Comparison of ENCODE assay signal across 8 cellular contexts in genomic region chr1:110412576-110412975, GRCh38. TPM values are rescaled to one million over a fixed set of nuclear protein-coding genes. Genes with fewer than 3 reads are reported as not detected.
A peak's percentile ranks its signal among the peaks of the same experiment; 100 is the strongest.
DNase-seq lines count a peak whose midpoint lies in the region; ATAC-seq and TF ChIP-seq lines count a peak whose summit lies in the region.

No MANE protein-coding gene starts in this region.

- TF ChIP-seq CTCF in HEK293 (tag by site-specific recombination; IDR thresholded peaks at IDR 0.05) = peak; percentile 66
- TF ChIP-seq CTCF in endodermal cell (conservative IDR thresholded peaks at IDR 0.05) = peak; percentile 95

- WGBS in endodermal cell (ENCODE audit: insufficient coverage in 1 of 2, insufficient read length in 1 of 2), 2 experiments = 44 to 57% methylated on average over 2 to 4 of the region's 4 CpGs

- DNase-seq in COLO668 (lab: John Stamatoyannopoulos, UW; ENCODE audit: unreplicated experiment) (peak; percentile 76), NCI-H82 (lab: John Stamatoyannopoulos, UW) (peak; percentile 87), endodermal cell (peak; percentile 95), middle frontal gyrus (ENCODE audit: extremely low spot score, low spot score) (peak; percentile 27)
- peak; percentile 70 for DNase-seq in activated CD8-positive, alpha-beta T cell treated with anti-CD3 and anti-CD28 coated beads, Interleukin-2, amount 10 ng/mL, durations not matched to agents 7 days and 5 days
- peak; percentile 18 to 28 for DNase-seq in stimulated activated CD8-positive, alpha-beta memory T cell treated with anti-CD3 and anti-CD28 coated beads, Interleukin-4, amount 100 ng/mL, for 4 hours (ENCODE audit: low read depth in 2 of 2, low spot score in 1 of 2)

- peaks cover 16% of the 10 kb centered on the region for H3K4me1 Mint-ChIP-seq in activated CD8-positive, alpha-beta T cell treated with anti-CD3 and anti-CD28 coated beads, Interleukin-2, amount 10 ng/mL, durations not matched to agents 7 days and 5 days (ENCODE audit: low read depth)
- H3K4me1 Mint-ChIP-seq in endodermal cell = peaks cover 22% of the 10 kb centered on the region

- H3K36me3 Mint-ChIP-seq in activated CD8-positive, alpha-beta T cell treated with anti-CD3 and anti-CD28 coated beads, Interleukin-2, amount 10 ng/mL, durations not matched to agents 7 days and 5 days (ENCODE audit: low read depth) = peaks cover under 1% of the 10 kb centered on the region
- H3K36me3 Mint-ChIP-seq in endodermal cell (ENCODE audit: low read depth) = no peaks in the 10 kb centered on the region

- no peak overlapping the region for H3K27ac Mint-ChIP-seq in activated CD8-positive, alpha-beta T cell treated with anti-CD3 and anti-CD28 coated beads, Interleukin-2, amount 10 ng/mL, durations not matched to agents 7 days and 5 days
- peak overlapping the region; percentile 19 for H3K27ac Mint-ChIP-seq in endodermal cell

- H3K27me3 Mint-ChIP-seq in activated CD8-positive, alpha-beta T cell treated with anti-CD3 and anti-CD28 coated beads, Interleukin-2, amount 10 ng/mL, durations not matched to agents 7 days and 5 days (ENCODE audit: low read depth) = no peaks in the 10 kb centered on the region
- H3K27me3 Mint-ChIP-seq in endodermal cell (ENCODE audit: insufficient read depth) = no peaks in the 10 kb centered on the region

- CTCF ChIA-PET in HEK293 (lab: Yijun Ruan, JAX) = interaction anchor here (0.6 to 11.5 kb wide), 28 partner anchors 9 to 244 kb away, joined by 3 to 305 read pairs (median 4); partner anchors contain the start of gene PROK1
- CTCF ChIA-PET in activated CD8-positive, alpha-beta T cell treated with anti-CD3 and anti-CD28 coated beads, Interleukin-2, amount 10 ng/mL, durations not matched to agents 7 days and 5 days (lab: Charles Lee) = interaction anchor here (0.6 to 7.7 kb wide), 23 partner anchors 8 to 580 kb away, joined by 3 to 68 read pairs (median 4); partner anchors contain the start of gene KCNC4

- POLR2A ChIA-PET in HEK293 (lab: Yijun Ruan, JAX) = interaction anchor here (0.6 to 1.1 kb wide), 2 partner anchors 74 to 83 kb away, joined by 3 read pairs; partner anchors contain the start of gene RBM15
- POLR2A ChIA-PET in activated CD8-positive, alpha-beta T cell treated with anti-CD3 and anti-CD28 coated beads, Interleukin-2, amount 10 ng/mL, durations not matched to agents 7 days and 5 days (lab: Charles Lee) = interaction anchor here (1.0 to 1.3 kb wide), 2 partner anchors 17 to 73 kb away, joined by 3 to 4 read pairs; partner anchors contain the start of gene RBM15

- H3K4me3 Mint-ChIP-seq in activated CD8-positive, alpha-beta T cell treated with anti-CD3 and anti-CD28 coated beads, Interleukin-2, amount 10 ng/mL, durations not matched to agents 7 days and 5 days = no peak overlapping the region
- no peak overlapping the region for H3K4me3 Mint-ChIP-seq in endodermal cell

- H3K27ac ChIP-seq in HEK293 (ENCODE audit: extremely low read depth, low read depth, low read length) (no peak overlapping the region), endodermal cell (ENCODE audit: low read depth, low read length) (no peak overlapping the region)

- no peaks in the 10 kb centered on the region for H3K27me3 ChIP-seq in endodermal cell (ENCODE audit: control insufficient read depth, insufficient read depth, low read length, poor library complexity, severe bottlenecking)

- H3K9me3 ChIP-seq in HEK293 (ENCODE audit: control insufficient read depth, insufficient read depth, low read depth, low read length) (no peaks in the 10 kb centered on the region), endodermal cell (ENCODE audit: control insufficient read depth, low read length) (no peaks in the 10 kb centered on the region)

- no peaks in the 10 kb centered on the region for H3K9me3 Mint-ChIP-seq in activated CD8-positive, alpha-beta T cell treated with anti-CD3 and anti-CD28 coated beads, Interleukin-2, amount 10 ng/mL, durations not matched to agents 7 days and 5 days (ENCODE audit: insufficient read depth)
- no peaks in the 10 kb centered on the region for H3K9me3 Mint-ChIP-seq in endodermal cell

- ATAC-seq in activated CD8-positive, alpha-beta T cell treated with anti-CD3 and anti-CD28 coated beads, Interleukin-2, amount 10 ng/mL, durations not matched to agents 7 days and 5 days = peak; percentile 55
- no peak for ATAC-seq in HG03439 (IDR thresholded peaks at IDR 0.05; ENCODE audit: unreplicated experiment)

- H3K9ac ChIP-seq in endodermal cell (ENCODE audit: extremely low read depth, low read length, poor library complexity, severe bottlenecking) = no peak overlapping the region

- H3K4me3 ChIP-seq in HEK293 (ENCODE audit: low read depth, low read length) = no peak overlapping the region
- no peak overlapping the region for H3K4me3 ChIP-seq in endodermal cell (ENCODE audit: low read length)

- H3K4me1 ChIP-seq in HEK293 (ENCODE audit: control insufficient read depth, insufficient read depth, low read length) (no peaks in the 10 kb centered on the region), endodermal cell (ENCODE audit: control insufficient read depth, insufficient read depth, low read length) (peaks cover 4% of the 10 kb centered on the region)

- H3K36me3 ChIP-seq in HEK293 (ENCODE audit: control insufficient read depth in 2 of 2, insufficient read depth in 1 of 2, low read length in 2 of 2) = no peaks in the 10 kb centered on the region
- no peaks in the 10 kb centered on the region for H3K36me3 ChIP-seq in endodermal cell (ENCODE audit: control insufficient read depth, insufficient read depth, low read length)

TF ChIP-seq in HEK293, 187 proteins besides CTCF, POLR2A, EP300 and RAD21:
- TF ChIP-seq HOXA7 (CRISPR knock-in tag; IDR thresholded peaks at IDR 0.05; ENCODE audit: borderline replicate concordance) = no peak
- TF ChIP-seq PBX3 (CRISPR knock-in tag; IDR thresholded peaks at IDR 0.05) = no peak
- no peak for TF ChIP-seq ZIC2 (tag by site-specific recombination; IDR thresholded peaks at IDR 0.05)
- TF ChIP-seq ZNF654 (tag by site-specific recombination; IDR thresholded peaks at IDR 0.05; ENCODE audit: low read depth) = peak; percentile 68
- 0 out of 2 replicates have a peak, but pooled peaks have one; percentile 17 for TF ChIP-seq ZBTB10 (tag by site-specific recombination; IDR thresholded peaks at IDR 0.05)
- peak; percentile 41; the same call in 1 of the 2 replicates for TF ChIP-seq ZNF660 (tag by site-specific recombination; IDR thresholded peaks at IDR 0.05)

RNA-seq across cellular contexts. Expression of gene LAMTOR5, which starts 5.1 kb away (rescaled TPM):
- 100 to 1,000 TPM; 123 TPM for total RNA-seq in activated CD8-positive, alpha-beta T cell treated with anti-CD3 and anti-CD28 coated beads, Interleukin-2, amount 10 ng/mL, durations not matched to agents 7 days and 5 days
- total RNA-seq in endodermal cell = 100 to 1,000 TPM; 104 to 132 TPM
- polyA plus RNA-seq in endodermal cell (2013, experiment 1 of 2) = 157 TPM
- 145 TPM for polyA plus RNA-seq in endodermal cell (2013, experiment 2 of 2)

RNA-seq across cellular contexts. Expression of gene SLC16A4, which starts 21.8 kb away (rescaled TPM):
- under 1 TPM; 0.23 to 0.26 TPM for total RNA-seq in activated CD8-positive, alpha-beta T cell treated with anti-CD3 and anti-CD28 coated beads, Interleukin-2, amount 10 ng/mL, durations not matched to agents 7 days and 5 days
- total RNA-seq in endodermal cell = under 1 TPM; 0.55 to 0.86 TPM
- polyA plus RNA-seq in endodermal cell (2013, experiment 1 of 2) = 2.4 TPM
- 2.5 TPM for polyA plus RNA-seq in endodermal cell (2013, experiment 2 of 2)

RNA-seq across cellular contexts. Expression of gene PROK1, which starts 38.4 kb away (rescaled TPM):
- not detected for total RNA-seq in activated CD8-positive, alpha-beta T cell treated with anti-CD3 and anti-CD28 coated beads, Interleukin-2, amount 10 ng/mL, durations not matched to agents 7 days and 5 days
- total RNA-seq in endodermal cell = under 1 TPM in 1 of 2 donors, not detected in 1; 0.20 TPM
- polyA plus RNA-seq in endodermal cell (2013, experiment 1 of 2) = not detected
- polyA plus RNA-seq in endodermal cell (2013, experiment 2 of 2) = not detected

Comparison
In these comparisons a context has a peak if more than half of its experiments do, and no peak if none do; other contexts are left out.
1. DNase-seq: peak in every context shown above with its lines; median percentile 95 in endodermal cell; 87 in NCI-H82; 76 in COLO668; 70 in activated CD8-positive, alpha-beta T cell treated with anti-CD3 and anti-CD28 coated beads, Interleukin-2, amount 10 ng/mL, durations not matched to agents 7 days and 5 days; 27 in middle frontal gyrus; 23 in stimulated activated CD8-positive, alpha-beta memory T cell treated with anti-CD3 and anti-CD28 coated beads, Interleukin-4, amount 100 ng/mL, for 4 hours.